ENCODE assay signal across 27 cellular contexts in the genomic region with DNA sequence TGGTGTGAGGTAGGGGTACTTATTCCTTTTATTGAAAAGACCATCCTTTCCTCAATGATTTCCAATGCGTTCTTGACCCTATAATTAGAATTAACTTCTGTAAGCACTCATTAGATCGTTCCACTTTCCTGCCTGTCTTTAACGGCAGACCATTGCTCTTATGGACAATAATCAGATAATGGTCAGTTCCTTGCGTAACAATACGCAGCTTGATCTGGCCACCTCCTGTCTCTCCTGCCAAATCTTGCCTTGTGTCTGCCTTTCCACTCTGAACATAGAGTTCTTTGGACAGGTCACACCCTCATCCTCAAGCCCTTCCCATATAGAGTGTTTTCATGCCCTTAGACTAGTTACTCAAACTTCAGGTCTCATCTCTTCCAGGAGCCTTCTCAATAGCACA.
"Had no signal": no experiment of that assay in that cellular context is flagged by ENCODE, and none has a peak within 500 bp of the region (broad histone marks: within the 10 kb centered on the region; RNA-seq: fewer than 3 reads in every experiment).

No MANE protein-coding gene starts in this region.

- H3K27me3 Mint-ChIP-seq: naive thymus-derived CD4-positive, alpha-beta T cell had no signal

- DNase-seq: hippocampal formation; kidney glomerular epithelial cell; left cardiac atrium; lower lobe of right lung; mammary epithelial cell; mesendoderm; midbrain; mucosa of descending colon; naive thymus-derived CD4-positive, alpha-beta T cell; ovary; stimulated activated CD4-positive, alpha-beta T cell treated with anti-CD3 and anti-CD28 coated beads, Interleukin-12 subunit alpha, Interleukin-12 subunit beta, amount 100 ng/mL, for 4 hours; stimulated activated CD4-positive, alpha-beta T cell treated with anti-CD3 and anti-CD28 coated beads, Interleukin-15, amount 100 ng/mL, for 24 hours; stimulated activated CD4-positive, alpha-beta T cell treated with anti-CD3 and anti-CD28 coated beads, Interleukin-2, amount 100 ng/mL, for 24 hours; stimulated activated CD4-positive, alpha-beta T cell treated with anti-CD3 and anti-CD28 coated beads, Interleukin-4, amount 100 ng/mL, for 1 hour; stimulated activated naive B cell treated with anti-CD40 and anti-IgM and Interleukin-4, amounts not matched to agents 10 μg/mL and 1 μg/mL and 100 μg/mL, for 72 hours; stimulated activated naive CD8-positive, alpha-beta T cell treated with anti-CD3 and anti-CD28 coated beads, Interleukin-15, Interleukin-2, amounts not matched to agents 100 U/mL and 50 U/mL, for 24 hours; trophoblast cell; uterus had no signal

- H3K4me3 Mint-ChIP-seq: natural killer cell treated with Interleukin-12 subunit alpha and Interleukin-12 subunit beta and Interleukin-15 and Interleukin-18, amount 100 ng/mL, for 72 hours; stimulated activated naive B cell treated with anti-CD40 and anti-IgM and Interleukin-4, amounts not matched to agents 10 μg/mL and 1 μg/mL and 100 μg/mL, for 72 hours had no signal

- H3K9me3 Mint-ChIP-seq: natural killer cell treated with Interleukin-12 subunit alpha and Interleukin-12 subunit beta and Interleukin-15 and Interleukin-18, amount 100 ng/mL, for 72 hours had no signal

- H3K9me3 ChIP-seq: left lung, lower lobe of right lung, mucosa of descending colon, ovary, suprapubic skin, thoracic aorta, tibial artery had no signal

- H3K27me3 ChIP-seq: left lung, ovary, right atrium auricular region, suprapubic skin, tibial artery, uterus had no signal

- ATAC-seq: left cardiac atrium; left lung; lower lobe of right lung; mucosa of descending colon; naive thymus-derived CD4-positive, alpha-beta T cell; natural killer cell treated with Interleukin-12 subunit alpha and Interleukin-12 subunit beta and Interleukin-15 and Interleukin-18, amount 100 ng/mL, for 72 hours; sciatic nerve; stimulated activated naive B cell treated with anti-CD40 and anti-IgM and Interleukin-4, amounts not matched to agents 10 μg/mL and 1 μg/mL and 100 μg/mL, for 72 hours; stimulated activated naive CD8-positive, alpha-beta T cell treated with anti-CD3 and anti-CD28 coated beads, Interleukin-15, Interleukin-2, amounts not matched to agents 100 U/mL and 50 U/mL, for 24 hours had no signal

- H3K27ac Mint-ChIP-seq: natural killer cell treated with Interleukin-12 subunit alpha and Interleukin-12 subunit beta and Interleukin-15 and Interleukin-18, amount 100 ng/mL, for 72 hours; progenitor cell of endocrine pancreas; stimulated activated naive B cell treated with anti-CD40 and anti-IgM and Interleukin-4, amounts not matched to agents 10 μg/mL and 1 μg/mL and 100 μg/mL, for 72 hours had no signal

- H3K4me1 ChIP-seq: uterus had no signal

- H3K36me3 ChIP-seq: left lung, lower lobe of right lung, ovary, right atrium auricular region, suprapubic skin, thoracic aorta, uterus had no signal

- H3K27ac ChIP-seq: left lung, lower lobe of right lung, ovary, right atrium auricular region, skin epidermis, suprapubic skin, thoracic aorta, tibial artery, uterus had no signal

- H3K4me3 ChIP-seq: left lung, lower lobe of right lung, mucosa of descending colon, ovary, right atrium auricular region, skin epidermis, suprapubic skin, thoracic aorta, tibial artery, uterus had no signal
